Comparison of ENCODE assay signal across 17 cellular contexts in genomic region chr7:112596260-112596659, GRCh38.
DNase-seq lines count a peak whose midpoint lies in the region; ATAC-seq and TF ChIP-seq lines count a peak whose summit lies in the region.
"Had no signal": no experiment of that assay in that cellular context is flagged by ENCODE, and none has a peak within 500 bp of the region (broad histone marks: within the 10 kb centered on the region; RNA-seq: fewer than 3 reads in every experiment).

No MANE protein-coding gene starts in this region.

- H3F3A ChIP-seq in smooth muscle cell (ENCODE audit: low read depth), result no peaks in the 10 kb centered on the region

- no peak for TF ChIP-seq CTCF in smooth muscle cell (IDR thresholded peaks at IDR 0.05; ENCODE audit: borderline replicate concordance, insufficient read depth, poor library complexity, severe bottlenecking)

- peaks cover 5% of the 10 kb centered on the region for H3K4me1 ChIP-seq in smooth muscle cell (ENCODE audit: low read depth)
- H3K4me1 ChIP-seq: right lobe of liver had no signal

- H3K9ac ChIP-seq in smooth muscle cell (ENCODE audit: low read depth), result no peak overlapping the region
- H3K9ac ChIP-seq: neural progenitor cell had no signal

- H3K36me3 ChIP-seq in smooth muscle cell (ENCODE audit: low read depth), result no peaks in the 10 kb centered on the region
- H3K36me3 ChIP-seq: neural progenitor cell, right lobe of liver had no signal

- DNase-seq in HT1080 (ENCODE audit: low read depth), result peak; percentile 44
- DNase-seq in astrocyte of the hippocampus (ENCODE audit: low read depth, low spot score), result peak; percentile 3
- DNase-seq in glomerular visceral epithelial cell (ENCODE audit: extremely low spot score), result peak; percentile 7
- DNase-seq in smooth muscle cell (lab: John Stamatoyannopoulos, UW; ENCODE audit: unreplicated experiment), result no peak
- no peak for DNase-seq in stimulated activated CD4-positive, alpha-beta T cell treated with anti-CD3 and anti-CD28 coated beads, Interleukin-15, amount 100 ng/mL, for 24 hours
- no peak for DNase-seq in NCI-H1105 (lab: John Stamatoyannopoulos, UW)
- DNase-seq: activated CD4-positive, alpha-beta memory T cell treated with anti-CD3 and anti-CD28 coated beads for 36 hours; activated naive CD8-positive, alpha-beta T cell treated with anti-CD3 and anti-CD28 coated beads, Interleukin-2, amount 50 U/mL, for 24 hours; NCI-H1092 treated with DMSO at 0.1 percent for 48 hours; NCI-H345; right lobe of liver had no signal

- H3K4me3 ChIP-seq in smooth muscle cell, result no peak overlapping the region
- H3K4me3 ChIP-seq: coronary artery, lung, neural progenitor cell, right lobe of liver had no signal

- no peak overlapping the region for H3K4me2 ChIP-seq in smooth muscle cell
- H3K4me2 ChIP-seq: neural progenitor cell had no signal

- no peak for ATAC-seq in HG02623 (IDR thresholded peaks at IDR 0.05; ENCODE audit: unreplicated experiment)
- ATAC-seq: activated naive CD8-positive, alpha-beta T cell treated with anti-CD3 and anti-CD28 coated beads, Interleukin-2, amount 50 U/mL, for 24 hours; right lobe of liver; stimulated activated memory B cell treated with anti-CD40 and anti-IgM and Interleukin-4, amounts not matched to agents 10 μg/mL and 1 μg/mL and 100 μg/mL, for 72 hours had no signal

- 53% methylated on average over 3 of the region's 3 CpGs for WGBS in smooth muscle cell (ENCODE audit: low lambda C conversion rate)

- H3K9me3 ChIP-seq in smooth muscle cell (replicated peaks; ENCODE audit: low read depth), result no peaks in the 10 kb centered on the region
- H3K9me3 ChIP-seq: right lobe of liver had no signal

- no peaks in the 10 kb centered on the region for H3K79me2 ChIP-seq in smooth muscle cell (ENCODE audit: low read depth)

- no peaks in the 10 kb centered on the region for H4K20me1 ChIP-seq in smooth muscle cell (ENCODE audit: low read depth)

- no peak overlapping the region for H3K27ac ChIP-seq in smooth muscle cell (ENCODE audit: low read depth)
- H3K27ac ChIP-seq: C4-2B, coronary artery, neural progenitor cell, right lobe of liver had no signal

- H3K27me3 ChIP-seq in smooth muscle cell (ENCODE audit: low read depth), result no peaks in the 10 kb centered on the region
- H3K27me3 ChIP-seq: neural progenitor cell, right lobe of liver had no signal

- peak overlapping the region; percentile 14 for H2AFZ ChIP-seq in smooth muscle cell (ENCODE audit: low read depth)

Comparison
In these comparisons a context has a peak if more than half of its experiments do, and no peak if none do; other contexts are left out.
1. DNase-seq: peak in HT1080 (single experiment), astrocyte of the hippocampus (single experiment) and glomerular visceral epithelial cell (single experiment); none in smooth muscle cell (single experiment), stimulated activated CD4-positive, alpha-beta T cell treated with anti-CD3 and anti-CD28 coated beads, Interleukin-15, amount 100 ng/mL, for 24 hours (single experiment) and NCI-H1105 (single experiment).